In the genomic region with DNA sequence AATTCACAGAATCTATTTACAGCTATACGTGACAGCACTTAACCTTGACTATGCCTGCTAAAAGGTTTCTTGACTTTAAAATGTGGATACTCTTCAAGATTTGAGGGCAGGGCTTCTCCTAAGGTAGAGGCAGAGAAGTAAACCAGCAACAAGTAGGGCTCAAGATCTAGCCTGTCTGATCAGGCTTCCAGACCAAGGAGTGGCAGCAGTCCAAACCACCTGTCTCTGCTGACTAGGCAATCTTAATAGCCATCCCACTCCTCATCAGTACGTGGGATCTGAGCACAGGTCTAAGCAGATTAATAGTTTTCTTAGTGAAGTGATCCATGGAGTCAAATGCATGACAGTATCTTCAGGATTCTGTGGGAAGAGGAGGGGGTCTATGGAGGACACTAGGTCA, we compare ENCODE assay signal across 24 cellular contexts.
A peak's percentile ranks its signal among the peaks of the same experiment; 100 is the strongest.
DNase-seq lines count a peak whose midpoint lies in the region; ATAC-seq and TF ChIP-seq lines count a peak whose summit lies in the region.
"Had no signal": no experiment of that assay in that cellular context is flagged by ENCODE, and none has a peak within 500 bp of the region (broad histone marks: within the 10 kb centered on the region; RNA-seq: fewer than 3 reads in every experiment).

No MANE protein-coding gene starts in this region.

- no peaks in the 10 kb centered on the region for H4K20me1 ChIP-seq in SK-N-SH (ENCODE audit: insufficient read depth)

- H3K27ac ChIP-seq in HEK293 (ENCODE audit: extremely low read depth, low read depth, low read length) (no peak overlapping the region), SK-N-SH (ENCODE audit: low read depth in 2 of 2, low read length in 1 of 2) (peak overlapping the region; percentile 16 to 43; a peak in 3 of 4 replicates)
- H3K27ac ChIP-seq: gastrocnemius medialis, hepatocyte, pancreas, right atrium auricular region, WERI-Rb-1 had no signal

- H3K27me3 Mint-ChIP-seq in T-helper 2 cell treated with Interferon-gamma antibody and Interleukin-4, amounts not matched to agents 5 μg/mL and 100 μg/mL, for 36 hours (ENCODE audit: low read depth), result no peaks in the 10 kb centered on the region
- H3K27me3 Mint-ChIP-seq: activated naive CD8-positive, alpha-beta T cell; naive thymus-derived CD8-positive, alpha-beta T cell had no signal

- H2AFZ ChIP-seq in SK-N-SH (ENCODE audit: low read depth), result no peak overlapping the region
- H2AFZ ChIP-seq: hepatocyte had no signal

- no peak overlapping the region for H3K9ac ChIP-seq in SK-N-SH

- CTCF ChIA-PET in HEK293 (lab: Yijun Ruan, JAX) (no interaction called here), SK-N-SH (lab: Yijun Ruan, JAX) (no interaction called here)

- DNase-seq in SK-N-SH, result no peak
- DNase-seq in epithelial cell of esophagus (ENCODE audit: low read depth), result peak; percentile 55
- DNase-seq in renal cortical epithelial cell (ENCODE audit: low read depth), result peak; percentile 8
- DNase-seq in T-helper 2 cell treated with Interferon-gamma antibody and Interleukin-4, amounts not matched to agents 5 μg/mL and 100 μg/mL, for 36 hours (ENCODE audit: low spot score), result no peak
- DNase-seq in activated T-cell treated with anti-CD3 and anti-CD28 coated beads, Interleukin-2, amount 50 U/mL, for 1 hour, result no peak
- DNase-seq: activated CD4-positive, alpha-beta T cell treated with anti-CD3 and anti-CD28 coated beads, Interleukin-2, amount 50 U/mL, for 1 hour; effector CD8-positive, alpha-beta T cell; gastrocnemius medialis; naive thymus-derived CD8-positive, alpha-beta T cell; NCI-H1417 treated with DMSO at 0.1 percent for 48 hours; NCI-H2081 treated with DMSO at 0.1 percent for 48 hours; NK-92 treated with Interleukin-12 subunit alpha and Interleukin-12 subunit beta, amount 100 ng/mL, for 24 hours; pancreas; stimulated activated CD4-positive, alpha-beta T cell treated with anti-CD3 and anti-CD28 coated beads, Interleukin-4, amount 100 ng/mL, for 4 hours; stimulated activated naive CD4-positive, alpha-beta T cell treated with Interleukin-2 at 50 U/mL for 16 hours; WERI-Rb-1 had no signal

- H3K4me3 Mint-ChIP-seq in T-helper 2 cell treated with Interferon-gamma antibody and Interleukin-4, amounts not matched to agents 5 μg/mL and 100 μg/mL, for 36 hours, result no peak overlapping the region
- H3K4me3 Mint-ChIP-seq: activated naive CD8-positive, alpha-beta T cell; naive thymus-derived CD8-positive, alpha-beta T cell had no signal

- ATAC-seq in HG03108 (IDR thresholded peaks at IDR 0.05; ENCODE audit: unreplicated experiment), result no peak
- ATAC-seq: body of pancreas; gastrocnemius medialis; left lobe of liver; naive thymus-derived CD8-positive, alpha-beta T cell had no signal

- H3K9me3 ChIP-seq in HEK293 (ENCODE audit: control insufficient read depth, insufficient read depth, low read depth, low read length) (no peaks in the 10 kb centered on the region), SK-N-SH (no peaks in the 10 kb centered on the region)
- H3K9me3 ChIP-seq: body of pancreas, gastrocnemius medialis, pancreas, right atrium auricular region, thoracic aorta had no signal

- TF ChIP-seq CTCF in HEK293 (tag by site-specific recombination; IDR thresholded peaks at IDR 0.05) (no peak), SK-N-SH (IDR thresholded peaks at IDR 0.05) (no peak), epithelial cell of esophagus (IDR thresholded peaks at IDR 0.05; ENCODE audit: insufficient read depth, low read depth, low read length, missing control alignments) (no peak)

- H3F3A ChIP-seq in SK-N-SH (replicated peaks; ENCODE audit: insufficient read depth), result peaks cover 5% of the 10 kb centered on the region

- H3K27me3 ChIP-seq in SK-N-SH (ENCODE audit: insufficient read depth), result no peaks in the 10 kb centered on the region
- H3K27me3 ChIP-seq: body of pancreas, gastrocnemius medialis, hepatocyte, pancreas, right atrium auricular region had no signal

- POLR2A ChIA-PET in HEK293 (lab: Yijun Ruan, JAX), result no interaction called here
- POLR2A ChIA-PET in SK-N-SH (lab: Yijun Ruan, JAX), result no interaction called here

- no peaks in the 10 kb centered on the region for H3K36me3 ChIP-seq in HEK293 (ENCODE audit: control insufficient read depth in 2 of 2, insufficient read depth in 1 of 2, low read length in 2 of 2)
- H3K36me3 ChIP-seq in SK-N-SH (replicated peaks in 1 of 2; ENCODE audit: control insufficient read depth in 1 of 2, insufficient read depth in 2 of 2, low read length in 1 of 2), result no peaks in the 10 kb centered on the region
- H3K36me3 ChIP-seq: gastrocnemius medialis, pancreas, right atrium auricular region had no signal

- H3K9me2 ChIP-seq in SK-N-SH, result no peaks in the 10 kb centered on the region

- H3K4me1 ChIP-seq in HEK293 (ENCODE audit: control insufficient read depth, insufficient read depth, low read length), result no peaks in the 10 kb centered on the region
- H3K4me1 ChIP-seq in SK-N-SH (ENCODE audit: control insufficient read depth in 1 of 2, insufficient read depth in 2 of 2, low read depth in 1 of 2, low read length in 1 of 2), result peaks cover 6 to 7% of the 10 kb centered on the region in 2 experiments; a peak in 2 of 4 replicates
- H3K4me1 ChIP-seq: body of pancreas, pancreas, right atrium auricular region had no signal

- TF ChIP-seq RAD21 in SK-N-SH (IDR thresholded peaks at IDR 0.05; ENCODE audit: low read length), result no peak

- no peak overlapping the region for H3K4me3 ChIP-seq in HEK293 (ENCODE audit: low read depth, low read length)
- H3K4me3 ChIP-seq in SK-N-SH (ENCODE audit: low read depth in 2 of 2, low read length in 1 of 2), result no peak overlapping the region
- H3K4me3 ChIP-seq in epithelial cell of esophagus (ENCODE audit: low read length), result no peak overlapping the region
- H3K4me3 ChIP-seq: body of pancreas, gastrocnemius medialis, hepatocyte, pancreas, right atrium auricular region, thoracic aorta had no signal

- no peak for TF ChIP-seq EP300 in SK-N-SH (IDR thresholded peaks at IDR 0.05; ENCODE audit: borderline replicate concordance in 1 of 2, low read depth in 1 of 2, low read length in 1 of 2)

- no peaks in the 10 kb centered on the region for H3K79me2 ChIP-seq in SK-N-SH (ENCODE audit: insufficient read depth)
- H3K79me2 ChIP-seq: hepatocyte had no signal

- H3K4me1 Mint-ChIP-seq in T-helper 2 cell treated with Interferon-gamma antibody and Interleukin-4, amounts not matched to agents 5 μg/mL and 100 μg/mL, for 36 hours (ENCODE audit: low read depth), result peaks cover 19% of the 10 kb centered on the region

- H3K4me2 ChIP-seq in SK-N-SH, result peak overlapping the region; percentile 48; the same call in 1 of the 2 replicates
- H3K4me2 ChIP-seq: hepatocyte had no signal

- no peak overlapping the region for H3K27ac Mint-ChIP-seq in T-helper 2 cell treated with Interferon-gamma antibody and Interleukin-4, amounts not matched to agents 5 μg/mL and 100 μg/mL, for 36 hours
- H3K27ac Mint-ChIP-seq: activated naive CD8-positive, alpha-beta T cell; naive thymus-derived CD8-positive, alpha-beta T cell had no signal

- no peaks in the 10 kb centered on the region for H3K9me3 Mint-ChIP-seq in T-helper 2 cell treated with Interferon-gamma antibody and Interleukin-4, amounts not matched to agents 5 μg/mL and 100 μg/mL, for 36 hours
- H3K9me3 Mint-ChIP-seq: naive thymus-derived CD8-positive, alpha-beta T cell had no signal

- peaks cover 2% of the 10 kb centered on the region for H3K36me3 Mint-ChIP-seq in T-helper 2 cell treated with Interferon-gamma antibody and Interleukin-4, amounts not matched to agents 5 μg/mL and 100 μg/mL, for 36 hours (ENCODE audit: low read depth)

- 96% methylated on average over 2 of the region's 2 CpGs for WGBS in SK-N-SH (ENCODE audit: low lambda C conversion rate)

TF ChIP-seq in HEK293, 187 proteins besides CTCF, POLR2A, EP300 and RAD21:
- TF ChIP-seq ZBTB1 (tag by site-specific recombination; IDR thresholded peaks at IDR 0.05), result no peak
- no peak for TF ChIP-seq ZSCAN16 (tag by site-specific recombination; IDR thresholded peaks at IDR 0.05)
- peak; percentile 67 for TF ChIP-seq SCRT2 (tag by site-specific recombination; IDR thresholded peaks at IDR 0.05)
- TF ChIP-seq ZNF76 (tag by site-specific recombination; IDR thresholded peaks at IDR 0.05; ENCODE audit: borderline replicate concordance, low read depth), result no peak

TF ChIP-seq in SK-N-SH, 30 proteins besides CTCF, POLR2A, EP300 and RAD21 (continues in another document):
- TF ChIP-seq, protein P1, sequence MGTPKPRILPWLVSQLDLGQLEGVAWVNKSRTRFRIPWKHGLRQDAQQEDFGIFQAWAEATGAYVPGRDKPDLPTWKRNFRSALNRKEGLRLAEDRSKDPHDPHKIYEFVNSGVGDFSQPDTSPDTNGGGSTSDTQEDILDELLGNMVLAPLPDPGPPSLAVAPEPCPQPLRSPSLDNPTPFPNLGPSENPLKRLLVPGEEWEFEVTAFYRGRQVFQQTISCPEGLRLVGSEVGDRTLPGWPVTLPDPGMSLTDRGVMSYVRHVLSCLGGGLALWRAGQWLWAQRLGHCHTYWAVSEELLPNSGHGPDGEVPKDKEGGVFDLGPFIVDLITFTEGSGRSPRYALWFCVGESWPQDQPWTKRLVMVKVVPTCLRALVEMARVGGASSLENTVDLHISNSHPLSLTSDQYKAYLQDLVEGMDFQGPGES (IDR thresholded peaks at IDR 0.05; ENCODE audit: low read depth, low read length), result no peak
- TF ChIP-seq TAF1 (IDR thresholded peaks at IDR 0.05; ENCODE audit: borderline replicate concordance, low read depth, low read length) (no peak), RCOR1 (IDR thresholded peaks at IDR 0.05; ENCODE audit: low read length) (no peak), JUND (IDR thresholded peaks at IDR 0.05) (no peak), FOXJ3 (CRISPR knock-in tag; IDR thresholded peaks at IDR 0.05) (no peak), POLR2AphosphoS5 (IDR thresholded peaks at IDR 0.05; ENCODE audit: low read depth, low read length) (no peak), YY1 (IDR thresholded peaks at IDR 0.05; ENCODE audit: low read depth) (no peak), EZH2phosphoT487 (IDR thresholded peaks at IDR 0.05; ENCODE audit: borderline replicate concordance, low read depth) (no peak), FOXM1 (IDR thresholded peaks at IDR 0.05; ENCODE audit: low read depth) (no peak), NRF1 (IDR thresholded peaks at IDR 0.05; ENCODE audit: low read depth, low read length) (no peak), SIN3A (IDR thresholded peaks at IDR 0.05; ENCODE audit: borderline replicate concordance, low read depth, low read length) (no peak), FOSL2 (IDR thresholded peaks at IDR 0.05; ENCODE audit: borderline replicate concordance, low read depth) (no peak), RXRA (IDR thresholded peaks at IDR 0.05; ENCODE audit: borderline replicate concordance, low read depth) (no peak)
- TF ChIP-seq, protein P2, sequence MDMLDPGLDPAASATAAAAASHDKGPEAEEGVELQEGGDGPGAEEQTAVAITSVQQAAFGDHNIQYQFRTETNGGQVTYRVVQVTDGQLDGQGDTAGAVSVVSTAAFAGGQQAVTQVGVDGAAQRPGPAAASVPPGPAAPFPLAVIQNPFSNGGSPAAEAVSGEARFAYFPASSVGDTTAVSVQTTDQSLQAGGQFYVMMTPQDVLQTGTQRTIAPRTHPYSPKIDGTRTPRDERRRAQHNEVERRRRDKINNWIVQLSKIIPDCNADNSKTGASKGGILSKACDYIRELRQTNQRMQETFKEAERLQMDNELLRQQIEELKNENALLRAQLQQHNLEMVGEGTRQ (IDR thresholded peaks at IDR 0.05; ENCODE audit: borderline replicate concordance, low read depth, low read length), result no peak

Comparison
In these comparisons a context has a peak if more than half of its experiments do, and no peak if none do; other contexts are left out.
1. DNase-seq: peak in epithelial cell of esophagus (single experiment) and renal cortical epithelial cell (single experiment); none in SK-N-SH (single experiment), T-helper 2 cell treated with Interferon-gamma antibody and Interleukin-4, amounts not matched to agents 5 μg/mL and 100 μg/mL, for 36 hours (single experiment) and activated T-cell treated with anti-CD3 and anti-CD28 coated beads, Interleukin-2, amount 50 U/mL, for 1 hour (single experiment).